In the genomic region with DNA sequence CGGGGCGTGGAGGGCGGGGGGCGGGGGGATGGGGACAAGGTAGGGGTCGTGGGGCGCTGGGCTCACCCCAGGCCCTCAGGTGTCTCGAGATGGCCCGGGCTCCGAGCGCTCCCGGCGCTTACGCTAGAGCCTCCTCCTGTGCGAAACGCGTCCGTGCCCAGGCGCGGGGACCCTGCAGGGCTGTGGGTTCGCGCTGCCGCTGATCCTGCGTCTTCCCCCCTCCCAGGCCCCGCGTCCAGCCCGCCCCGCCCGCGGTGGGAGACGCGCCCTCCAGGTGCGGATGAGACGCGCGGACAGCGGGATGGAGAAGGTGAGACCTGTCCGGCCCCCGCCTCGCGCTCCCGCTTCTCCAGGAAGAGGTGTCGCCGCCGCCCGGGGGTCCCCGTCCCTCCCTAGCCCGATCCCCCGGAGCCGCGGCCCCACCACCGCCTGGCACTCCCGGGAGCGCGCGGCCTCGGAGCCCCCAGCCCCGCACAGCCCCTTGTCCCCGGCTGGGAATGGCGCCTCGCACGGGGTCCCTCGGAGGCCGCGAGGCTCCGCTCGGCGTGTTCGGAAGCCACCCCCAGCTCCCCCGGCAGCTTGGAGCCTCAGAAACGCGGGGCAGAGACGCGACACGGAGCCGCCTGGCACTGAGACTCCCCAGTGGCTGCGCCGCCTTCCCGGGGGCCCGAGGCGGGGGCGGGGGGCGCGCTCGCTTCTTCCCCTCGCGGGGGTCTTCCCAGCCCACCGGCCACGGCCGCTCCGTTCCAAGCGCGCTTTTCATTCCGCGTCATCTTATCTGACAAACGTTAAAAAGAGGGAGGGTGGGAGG, we compare ENCODE assay signal across 10 cellular contexts. TPM values are rescaled to one million over a fixed set of nuclear protein-coding genes. Genes with fewer than 3 reads are reported as not detected.
A peak's percentile ranks its signal among the peaks of the same experiment; 100 is the strongest.
DNase-seq lines count a peak whose midpoint lies in the region; ATAC-seq, FAIRE-seq and TF ChIP-seq lines count a peak whose summit lies in the region.
"Had no signal": no experiment of that assay in that cellular context is flagged by ENCODE, and none has a peak within 500 bp of the region (broad histone marks: within the 10 kb centered on the region; RNA-seq: fewer than 3 reads in every experiment).

No MANE protein-coding gene starts in this region.

- H2BK15ac ChIP-seq in neuronal stem cell (ENCODE audit: low read length), result peak overlapping the region; percentile 26

- WGBS in neuronal stem cell (ENCODE audit: extremely low coverage in 2 of 2, insufficient read length in 2 of 2, insufficient replicate concordance in 1 of 2), 2 donors, result no CpG with 5 or more reads among the region's 95 CpGs

- peak overlapping the region; percentile 82 for H2BK5ac ChIP-seq in neuronal stem cell (ENCODE audit: low read length)

- peaks cover 12 to 14% of the 10 kb centered on the region in 2 donors for H3K9me3 ChIP-seq in neuronal stem cell (replicated peaks in 1 of 2; ENCODE audit: control insufficient read depth in 2 of 2, insufficient read depth in 1 of 2, low read depth in 1 of 2, low read length in 2 of 2)

- no peak overlapping the region for H2BK12ac ChIP-seq in neuronal stem cell (ENCODE audit: low read length)

- H3K4ac ChIP-seq in neuronal stem cell (ENCODE audit: low read length), result no peak overlapping the region

- ATAC-seq in activated CD4-positive, alpha-beta T cell treated with anti-CD3 and anti-CD28 coated beads for 36 hours, result peak; percentile 43
- ATAC-seq in GM18873 (IDR thresholded peaks at IDR 0.05; ENCODE audit: low FRiP score, unreplicated experiment), result no peak
- no peak for ATAC-seq in GM19452 (IDR thresholded peaks at IDR 0.05; ENCODE audit: unreplicated experiment)

- H3K4me3 Mint-ChIP-seq in activated CD4-positive, alpha-beta T cell treated with anti-CD3 and anti-CD28 coated beads for 36 hours, result no peak overlapping the region

- DNase-seq in COLO668 (lab: John Stamatoyannopoulos, UW; ENCODE audit: unreplicated experiment) (peak; percentile 18), epithelial cell of esophagus (ENCODE audit: low read depth) (peak; percentile 22), neuronal stem cell (ENCODE audit: low spot score) (no peak), H54 (ENCODE audit: insufficient read length, low spot score) (no peak), epidermal melanocyte (ENCODE audit: insufficient read length, low spot score) (no peak)
- DNase-seq in activated CD4-positive, alpha-beta T cell treated with anti-CD3 and anti-CD28 coated beads for 36 hours, result peak; percentile 50

- H3K27ac ChIP-seq in neuronal stem cell (replicated peaks; ENCODE audit: low read length), result no peak overlapping the region

- H4K8ac ChIP-seq in neuronal stem cell (ENCODE audit: low read depth, low read length), result no peak overlapping the region

- peaks cover 4% of the 10 kb centered on the region for H3K9me3 Mint-ChIP-seq in activated CD4-positive, alpha-beta T cell treated with anti-CD3 and anti-CD28 coated beads for 36 hours (ENCODE audit: low read depth)

- H2BK120ac ChIP-seq in neuronal stem cell (ENCODE audit: low read depth, low read length), result no peak overlapping the region

- no peak for TF ChIP-seq POLR2A in H54 (IDR thresholded peaks at IDR 0.05; ENCODE audit: low read depth, low read length)

- H3K23ac ChIP-seq in neuronal stem cell (ENCODE audit: low read depth, low read length, poor library complexity), result peak overlapping the region; percentile 43

- H3K4me3 ChIP-seq in epithelial cell of esophagus (ENCODE audit: low read length) (no peak overlapping the region), neuronal stem cell (ENCODE audit: low read length in 2 of 2) (peak overlapping the region in 1 of 2 donors; percentile 75)

- no peak overlapping the region for H4K91ac ChIP-seq in neuronal stem cell (ENCODE audit: low read depth, low read length, poor library complexity)

- POLR2A ChIA-PET in activated CD4-positive, alpha-beta T cell treated with anti-CD3 and anti-CD28 coated beads for 36 hours (lab: Charles Lee), result no interaction called here

- H3K18ac ChIP-seq in neuronal stem cell (ENCODE audit: low read length), result peak overlapping the region; percentile 85

- peaks cover 0 to 1% of the 10 kb centered on the region in 2 donors for H3K36me3 ChIP-seq in neuronal stem cell (replicated peaks in 1 of 2; ENCODE audit: control insufficient read depth in 2 of 2, insufficient read depth in 2 of 2, low read length in 2 of 2)

- CTCF ChIA-PET in activated CD4-positive, alpha-beta T cell treated with anti-CD3 and anti-CD28 coated beads for 36 hours (lab: Charles Lee), result no interaction called here

- peak overlapping the region; percentile 83 for H3K4me2 ChIP-seq in neuronal stem cell (ENCODE audit: insufficient read depth, low read length, poor library complexity, severe bottlenecking)

- no peak for FAIRE-seq in H54 (lab: Jason Lieb, UNC)
- FAIRE-seq: TTC549 had no signal

- no peaks in the 10 kb centered on the region for H3K79me1 ChIP-seq in neuronal stem cell (ENCODE audit: low read depth, low read length)

- no peak overlapping the region for H3K9ac ChIP-seq in neuronal stem cell (ENCODE audit: low read depth, low read length, poor library complexity)

- no peak overlapping the region for H3K14ac ChIP-seq in neuronal stem cell (ENCODE audit: low read length)

- peaks cover 2% of the 10 kb centered on the region for H3K36me3 Mint-ChIP-seq in activated CD4-positive, alpha-beta T cell treated with anti-CD3 and anti-CD28 coated beads for 36 hours (ENCODE audit: low read depth)
- H3K36me3 Mint-ChIP-seq: mesothelial cell of epicardium had no signal

- peaks cover 0 to 20% (median 13%) of the 10 kb centered on the region in 3 experiments for H3K27me3 ChIP-seq in neuronal stem cell (ENCODE audit: control insufficient read depth in 3 of 3, insufficient read depth in 3 of 3, low read depth in 1 of 3, low read length in 3 of 3)

- peaks cover 15% of the 10 kb centered on the region for H3K4me1 Mint-ChIP-seq in activated CD4-positive, alpha-beta T cell treated with anti-CD3 and anti-CD28 coated beads for 36 hours

- TF ChIP-seq CTCF in epithelial cell of esophagus (IDR thresholded peaks at IDR 0.05; ENCODE audit: insufficient read depth, low read depth, low read length, missing control alignments), result no peak

- H2AFZ ChIP-seq in neuronal stem cell (ENCODE audit: low read length), result peak overlapping the region; percentile 89

- H3K27me3 Mint-ChIP-seq in activated CD4-positive, alpha-beta T cell treated with anti-CD3 and anti-CD28 coated beads for 36 hours, result peaks cover 3% of the 10 kb centered on the region

- H3K4me1 ChIP-seq in neuronal stem cell (ENCODE audit: control insufficient read depth in 2 of 2, insufficient read depth in 1 of 2, low read depth in 1 of 2, low read length in 2 of 2), result peaks cover 6 to 8% of the 10 kb centered on the region in 2 donors

- no peak overlapping the region for H3K27ac Mint-ChIP-seq in activated CD4-positive, alpha-beta T cell treated with anti-CD3 and anti-CD28 coated beads for 36 hours

- H2AK5ac ChIP-seq in neuronal stem cell (ENCODE audit: low read depth, low read length), result no peak overlapping the region

- intact Hi-C loops in activated CD4-positive, alpha-beta T cell treated with anti-CD3 and anti-CD28 coated beads for 36 hours (cut with DNase I, micrococcal nuclease), result loop anchor here (1.0 to 2.0 kb wide), 5 partner anchors 28 to 75 kb away; a partner anchor contains a TSS

RNA-seq across cellular contexts. Expression of a gene that starts 27.6 kb away (rescaled TPM):
- total RNA-seq in activated CD4-positive, alpha-beta T cell treated with anti-CD3 and anti-CD28 coated beads for 36 hours, result 10 to 100 TPM; 29.6 to 45.8 TPM
- polyA plus RNA-seq in neuronal stem cell (2013, experiment 1 of 2), result 16.5 TPM
- polyA plus RNA-seq in neuronal stem cell (2013, experiment 2 of 2), result 15.3 TPM

RNA-seq across cellular contexts. Expression of a gene that starts 52.7 kb away (rescaled TPM):
- 1 to 10 TPM in 1 of 2 experiments, under 1 TPM in 1; 0.96 to 1.2 TPM for total RNA-seq in activated CD4-positive, alpha-beta T cell treated with anti-CD3 and anti-CD28 coated beads for 36 hours
- 24.4 TPM for polyA plus RNA-seq in neuronal stem cell (2013, experiment 1 of 2)
- polyA plus RNA-seq in neuronal stem cell (2013, experiment 2 of 2), result 23.0 TPM

Comparison
In these comparisons a context has a peak if more than half of its experiments do, and no peak if none do; other contexts are left out.
1. DNase-seq: peak in COLO668 (single experiment), activated CD4-positive, alpha-beta T cell treated with anti-CD3 and anti-CD28 coated beads for 36 hours (single experiment) and epithelial cell of esophagus (single experiment); none in neuronal stem cell (single experiment), H54 (single experiment) and epidermal melanocyte (single experiment).